Comparison of ENCODE assay signal across 13 cellular contexts in genomic region chr12:110176745-110177144, GRCh38. TPM values are rescaled to one million over a fixed set of nuclear protein-coding genes. Genes with fewer than 3 reads are reported as not detected.
DNase-seq lines count a peak whose midpoint lies in the region; ATAC-seq, FAIRE-seq and TF ChIP-seq lines count a peak whose summit lies in the region.
"Had no signal": no experiment of that assay in that cellular context is flagged by ENCODE, and none has a peak within 500 bp of the region (broad histone marks: within the 10 kb centered on the region; RNA-seq: fewer than 3 reads in every experiment).

No MANE protein-coding gene starts in this region.

- H3K27ac ChIP-seq in kidney (ENCODE audit: low read depth in 2 of 2, low read length in 2 of 2), result no peak overlapping the region
- H3K27ac ChIP-seq: PC-9, transverse colon had no signal

- no peaks in the 10 kb centered on the region for H3K9me3 ChIP-seq in kidney (ENCODE audit: control insufficient read depth in 1 of 2, low read length in 2 of 2)
- H3K9me3 ChIP-seq: transverse colon had no signal

- ATAC-seq in GM21786 (IDR thresholded peaks at IDR 0.05; ENCODE audit: unreplicated experiment) (no peak), GM18511 (IDR thresholded peaks at IDR 0.05; ENCODE audit: unreplicated experiment) (no peak)
- ATAC-seq: GM23338 had no signal

- peaks cover 0 to 3% of the 10 kb centered on the region in 2 donors for H3K4me1 ChIP-seq in kidney (ENCODE audit: control insufficient read depth in 1 of 2, insufficient read depth in 1 of 2, low read depth in 1 of 2, low read length in 2 of 2)
- H3K4me1 ChIP-seq: transverse colon had no signal

- no peak overlapping the region for H3K4me3 ChIP-seq in kidney (ENCODE audit: low read length in 2 of 2)
- H3K4me3 ChIP-seq: GM23338, PC-9, transverse colon had no signal

- TF ChIP-seq CTCF in kidney (IDR thresholded peaks at IDR 0.05; ENCODE audit: borderline replicate concordance, extremely low read depth, insufficient read depth), result no peak

- H3K9ac ChIP-seq in kidney (ENCODE audit: low read length in 2 of 2), result no peak overlapping the region

- FAIRE-seq in kidney (lab: Jason Lieb, UNC), result no peak

- H3K36me3 ChIP-seq in kidney (ENCODE audit: control insufficient read depth in 1 of 2, insufficient read depth in 2 of 2, low read length in 2 of 2), result no peaks in the 10 kb centered on the region
- H3K36me3 ChIP-seq: transverse colon had no signal

- DNase-seq in NCI-H2081 (lab: John Stamatoyannopoulos, UW) (peak; percentile 20 to 78), NCI-H2081 treated with DMSO at 0.1 percent for 48 hours (lab: John Stamatoyannopoulos, UW) (no peak), OCI-M1 (lab: John Stamatoyannopoulos, UW) (peak; percentile 19), fibroblast of peridontal ligament (ENCODE audit: extremely low read depth) (peak; percentile 71), smooth muscle cell of the brain vasculature (ENCODE audit: low read depth, low spot score) (peak; percentile 7), kidney (no peak)
- DNase-seq: activated CD4-positive, alpha-beta memory T cell treated with anti-CD3 and anti-CD28 coated beads, Interleukin-2, amount 10 ng/mL, durations not matched to agents 7 days and 5 days; NCI-H1048; PC-9; transverse colon had no signal

- intact Hi-C loops in kidney (cut with DNase I), result no loop called here

RNA-seq across cellular contexts. Expression of gene IFT81, which starts 52.6 kb away (rescaled TPM):
- 16.6 TPM for total RNA-seq in kidney
- polyA plus RNA-seq in kidney (ENCODE audit: insufficient read depth, low read depth, low replicate concordance), result 6.5 TPM

Comparison
In these comparisons a context has a peak if more than half of its experiments do, and no peak if none do; other contexts are left out.
1. DNase-seq: peak in NCI-H2081 (2 of 2), OCI-M1 (single experiment), fibroblast of peridontal ligament (single experiment) and smooth muscle cell of the brain vasculature (single experiment); none in NCI-H2081 treated with DMSO at 0.1 percent for 48 hours (single experiment) and kidney (single experiment).